13 cellular contexts compared by ENCODE assay signal in the genomic region with DNA sequence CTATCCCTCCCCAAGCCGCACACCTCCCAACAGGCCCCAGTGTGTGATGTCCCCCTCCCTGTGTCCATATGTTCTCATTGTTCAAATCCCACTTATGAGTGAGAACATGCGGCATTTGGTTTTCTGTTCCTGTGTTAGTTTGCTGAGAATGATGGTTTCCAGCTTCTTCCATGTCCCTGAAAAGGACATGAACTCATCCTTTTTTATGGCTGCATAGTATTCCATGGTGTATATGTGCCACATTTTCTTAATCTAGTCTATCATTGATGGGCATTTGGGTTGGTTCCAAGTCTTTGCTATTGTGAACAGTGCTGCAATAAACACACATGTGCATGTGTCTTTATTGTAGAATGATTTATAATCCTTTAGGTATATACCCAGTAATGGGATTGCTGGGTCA. TPM values are rescaled to one million over a fixed set of nuclear protein-coding genes. Genes with fewer than 3 reads are reported as not detected.
"Had no signal": no experiment of that assay in that cellular context is flagged by ENCODE, and none has a peak within 500 bp of the region (broad histone marks: within the 10 kb centered on the region; RNA-seq: fewer than 3 reads in every experiment).

No MANE protein-coding gene starts in this region.

RNA-seq across cellular contexts. Expression of a gene that starts 12.2 kb away (rescaled TPM):
- total RNA-seq: activated B cell treated with CpG ODN at 0.5 μM for 24 hours; activated CD4-positive, alpha-beta memory T cell treated with anti-CD3 and anti-CD28 coated beads for 36 hours; activated CD4-positive, alpha-beta memory T cell treated with anti-CD3 and anti-CD28 coated beads, Interleukin-2, amount 10 ng/mL, durations not matched to agents 7 days and 5 days; activated CD4-positive, alpha-beta T cell treated with anti-CD3 and anti-CD28 coated beads for 36 hours; activated CD4-positive, alpha-beta T cell treated with anti-CD3 and anti-CD28 coated beads, Interleukin-2, amount 10 ng/mL, durations not matched to agents 24 days and 14 days; activated CD4-positive, alpha-beta T cell treated with anti-CD3 and anti-CD28 coated beads, Interleukin-2, amount 10 ng/mL, durations not matched to agents 7 days and 5 days; activated CD8-positive, alpha-beta memory T cell treated with anti-CD3 and anti-CD28 coated beads for 36 hours; activated CD8-positive, alpha-beta memory T cell treated with anti-CD3 and anti-CD28 coated beads, Interleukin-2, amount 10 ng/mL, durations not matched to agents 7 days and 5 days; activated CD8-positive, alpha-beta T cell treated with anti-CD3 and anti-CD28 coated beads for 36 hours; activated CD8-positive, alpha-beta T cell treated with anti-CD3 and anti-CD28 coated beads, Interleukin-2, amount 10 ng/mL, durations not matched to agents 7 days and 5 days; T-helper 1 cell treated with Interleukin-12 subunit alpha and Interleukin-12 subunit beta and Interleukin-4 antibody, amounts not matched to agents 30 ng/mL and 1 ng/mL, for 36 hours; T-helper 17 cell; T-helper 2 cell treated with Interferon-gamma antibody and Interleukin-4, amounts not matched to agents 100 ng/mL and 5 ng/mL, for 36 hours had no signal
